Comparison of ENCODE assay signal across 25 cellular contexts in the genomic region with DNA sequence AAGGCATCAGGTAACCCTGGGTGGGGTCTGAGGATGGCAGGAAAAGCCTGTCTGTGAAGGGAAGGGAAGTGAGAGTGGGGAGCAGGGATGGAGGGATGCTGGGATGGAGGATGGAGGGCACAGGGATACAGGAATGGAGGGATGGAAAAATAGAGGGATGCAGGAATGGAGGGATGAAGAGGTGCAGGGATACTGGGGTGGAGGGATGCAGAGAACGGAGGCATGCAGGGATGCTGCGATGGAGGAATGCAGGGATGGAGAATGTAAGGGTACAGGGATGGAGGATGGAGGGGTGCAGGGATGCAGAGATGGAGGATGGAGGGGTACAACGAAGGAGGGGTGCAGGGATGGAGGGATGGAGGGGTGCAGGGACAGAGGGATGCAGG. TPM values are rescaled to one million over a fixed set of nuclear protein-coding genes. Genes with fewer than 3 reads are reported as not detected.
DNase-seq lines count a peak whose midpoint lies in the region; ATAC-seq, FAIRE-seq and TF ChIP-seq lines count a peak whose summit lies in the region.
"Had no signal": no experiment of that assay in that cellular context is flagged by ENCODE, and none has a peak within 500 bp of the region (broad histone marks: within the 10 kb centered on the region; RNA-seq: fewer than 3 reads in every experiment).

No MANE protein-coding gene starts in this region.

- TF ChIP-seq CTCF in GM23338 (conservative IDR thresholded peaks at IDR 0.05; ENCODE audit: low read depth in 2 of 2), result no peak
- no peak for TF ChIP-seq CTCF in PC-3 (conservative IDR thresholded peaks at IDR 0.05; ENCODE audit: low read depth, low read length)
- TF ChIP-seq CTCF in H1 (IDR thresholded peaks at IDR 0.05; ENCODE audit: control extremely low read depth in 1 of 3, insufficient read depth in 1 of 3, low read depth in 1 of 3, low read length in 3 of 3), result no peak
- no peak for TF ChIP-seq CTCF in osteoblast (IDR thresholded peaks at IDR 0.05; ENCODE audit: extremely low read depth, low read depth, low read length)

- BruUV-seq in PC-3 (replicated peaks; lab: Mats Ljungman, UMichigan), result no TSS peak

- H3K18ac ChIP-seq in H1 (ENCODE audit: extremely low read depth, low read length), result no peak overlapping the region

- H3K36me3 Mint-ChIP-seq in GM23338 (ENCODE audit: low read depth), result peaks cover 30% of the 10 kb centered on the region
- H3K36me3 Mint-ChIP-seq in activated CD4-positive, alpha-beta T cell treated with anti-CD3 and anti-CD28 coated beads, Interleukin-2, amount 10 ng/mL, durations not matched to agents 24 days and 14 days (ENCODE audit: low read depth), result peaks cover 17% of the 10 kb centered on the region

- DNase-seq in GM23338 (ENCODE audit: low spot score) (no peak), PC-3 (no peak), H1 (ENCODE audit: low read depth in 1 of 2, low spot score in 2 of 2) (no peak), osteoblast (ENCODE audit: insufficient read length, low spot score, missing footprints) (peak; percentile 53), NCI-H187 (lab: John Stamatoyannopoulos, UW) (no peak)
- no peak for DNase-seq in activated CD4-positive, alpha-beta T cell treated with anti-CD3 and anti-CD28 coated beads, Interleukin-2, amount 10 ng/mL, durations not matched to agents 24 days and 14 days
- DNase-seq: activated CD4-positive, alpha-beta memory T cell treated with anti-CD3 and anti-CD28 coated beads, Interleukin-2, amount 10 ng/mL, durations not matched to agents 7 days and 5 days; activated naive CD4-positive, alpha-beta T cell treated with Interleukin-2 at 50 U/mL for 16 hours; activated T-cell treated with anti-CD3 and anti-CD28 coated beads, Interleukin-2, amount 50 U/mL, for 1 hour; anterior cingulate cortex; caudate nucleus; GDM1; HFFc6; NCI-H1048; NCI-H1930; NCI-H226; small intestine; stimulated activated naive CD4-positive, alpha-beta T cell treated with Interleukin-2 at 50 U/mL for 16 hours; WERI-Rb-1 had no signal

- H3K56ac ChIP-seq in H1 (replicated peaks; ENCODE audit: insufficient read length, low read depth, low read length), result no peak overlapping the region

- 72% methylated on average over 3 of the region's 3 CpGs; no CpG with 5 or more reads in 1 of the 2 experiments for WGBS in H1 (ENCODE audit: extremely low coverage in 1 of 2, insufficient coverage in 1 of 2, insufficient read length in 1 of 2, insufficient replicate concordance in 2 of 2, low coverage in 1 of 2, low lambda C conversion rate in 2 of 2, missing lambda C conversion rate in 1 of 2), 2 experiments

- H2BK12ac ChIP-seq in H1 (ENCODE audit: low read depth, low read length), result no peak overlapping the region

- H3K79me2 ChIP-seq in GM23338 (replicated peaks; ENCODE audit: insufficient read depth) (no peaks in the 10 kb centered on the region), PC-3 (ENCODE audit: low read length) (no peaks in the 10 kb centered on the region), H1 (ENCODE audit: control insufficient read depth in 1 of 2, insufficient read depth in 2 of 2, low read length in 2 of 2) (no peaks in the 10 kb centered on the region), osteoblast (ENCODE audit: insufficient read depth, low read length) (no peaks in the 10 kb centered on the region)

- H4K20me1 ChIP-seq in GM23338 (replicated peaks; ENCODE audit: insufficient read depth) (peaks cover 5% of the 10 kb centered on the region; the same call in 1 of the 2 replicates), PC-3 (ENCODE audit: low read length) (no peaks in the 10 kb centered on the region), H1 (replicated peaks in 1 of 2; ENCODE audit: control insufficient read depth in 1 of 2, insufficient read depth in 2 of 2, low read length in 2 of 2) (peaks cover 3 to 15% of the 10 kb centered on the region in 2 experiments), osteoblast (ENCODE audit: insufficient read depth, low read length) (no peaks in the 10 kb centered on the region)

- 0 out of 2 replicates have a peak overlapping the region, but pooled peaks have one; percentile 24 for H2BK5ac ChIP-seq in H1 (ENCODE audit: low read depth, low read length)

- TF ChIP-seq RAD21 in H1 (IDR thresholded peaks at IDR 0.05 in 1 of 2, conservative IDR thresholded peaks at IDR 0.05 in 1 of 2; ENCODE audit: low read depth in 2 of 2, low read length in 2 of 2), result no peak

- TF ChIP-seq POLR2A in H1 (IDR thresholded peaks at IDR 0.05; ENCODE audit: control extremely low read depth in 1 of 2, low read depth in 2 of 2, low read length in 2 of 2), result no peak

- H3K4me3 ChIP-seq in GM23338 (peak overlapping the region; percentile 45), PC-3 (ENCODE audit: low read length) (no peak overlapping the region), H1 (ENCODE audit: extremely low read depth in 1 of 4, insufficient read depth in 2 of 4, low read depth in 3 of 4, low read length in 4 of 4) (peak overlapping the region in 1 of 4 experiments; percentile 40; a peak in 1 of 8 replicates), osteoblast (ENCODE audit: insufficient read depth, low read length) (no peak overlapping the region)
- H3K4me3 ChIP-seq: psoas muscle had no signal

- no peaks in the 10 kb centered on the region for H3K27me3 ChIP-seq in GM23338 (ENCODE audit: insufficient read depth)
- H3K27me3 ChIP-seq in PC-3 (ENCODE audit: low read length), result no peaks in the 10 kb centered on the region
- H3K27me3 ChIP-seq in H1 (replicated peaks in 1 of 4; ENCODE audit: control insufficient read depth in 3 of 4, extremely low read depth in 1 of 4, insufficient read depth in 3 of 4, low read length in 3 of 4), result no peaks in the 10 kb centered on the region
- H3K27me3 ChIP-seq in osteoblast (ENCODE audit: insufficient read depth, low read length), result no peaks in the 10 kb centered on the region

- H3K23me2 ChIP-seq in H1 (ENCODE audit: low read depth, low read length), result no peaks in the 10 kb centered on the region

- H3K27me3 Mint-ChIP-seq in GM23338 (ENCODE audit: insufficient read depth, low read depth, poor library complexity), result peaks cover 19% of the 10 kb centered on the region
- H3K27me3 Mint-ChIP-seq in activated CD4-positive, alpha-beta T cell treated with anti-CD3 and anti-CD28 coated beads, Interleukin-2, amount 10 ng/mL, durations not matched to agents 24 days and 14 days, result no peaks in the 10 kb centered on the region
- H3K27me3 Mint-ChIP-seq: activated CD4-positive, alpha-beta memory T cell treated with anti-CD3 and anti-CD28 coated beads, Interleukin-2, amount 10 ng/mL, durations not matched to agents 7 days and 5 days; CD8-positive, alpha-beta memory T cell had no signal

- H3K4me1 Mint-ChIP-seq in GM23338, result peaks cover 10% of the 10 kb centered on the region
- H3K4me1 Mint-ChIP-seq in activated CD4-positive, alpha-beta T cell treated with anti-CD3 and anti-CD28 coated beads, Interleukin-2, amount 10 ng/mL, durations not matched to agents 24 days and 14 days, result peaks cover 9% of the 10 kb centered on the region

- no peak overlapping the region for H2BK120ac ChIP-seq in H1 (replicated peaks; ENCODE audit: low read depth, low read length)

- H3K27ac ChIP-seq in GM23338 (ENCODE audit: low read depth), result no peak overlapping the region
- no peak overlapping the region for H3K27ac ChIP-seq in PC-3 (ENCODE audit: low read length)
- no peak overlapping the region for H3K27ac ChIP-seq in H1 (ENCODE audit: low read depth, low read length)
- no peak overlapping the region for H3K27ac ChIP-seq in osteoblast (ENCODE audit: low read depth, low read length)
- H3K27ac ChIP-seq: epithelial cell of prostate, psoas muscle, WERI-Rb-1 had no signal

- H2BK15ac ChIP-seq in H1 (ENCODE audit: low read length), result no peak overlapping the region

- H3K4me3 Mint-ChIP-seq in GM23338, result no peak overlapping the region; the same call in 2 of the 3 replicates
- no peak overlapping the region for H3K4me3 Mint-ChIP-seq in activated CD4-positive, alpha-beta T cell treated with anti-CD3 and anti-CD28 coated beads, Interleukin-2, amount 10 ng/mL, durations not matched to agents 24 days and 14 days
- H3K4me3 Mint-ChIP-seq: activated CD4-positive, alpha-beta memory T cell treated with anti-CD3 and anti-CD28 coated beads, Interleukin-2, amount 10 ng/mL, durations not matched to agents 7 days and 5 days; HFFc6 had no signal

- intact Hi-C loops in PC-3 (cut with micrococcal nuclease), result no loop called here
- intact Hi-C loops in activated CD4-positive, alpha-beta T cell treated with anti-CD3 and anti-CD28 coated beads, Interleukin-2, amount 10 ng/mL, durations not matched to agents 24 days and 14 days (cut with micrococcal nuclease), result loop anchor here (5.0 kb wide), 2 partner anchors 36 to 91 kb away; no protein-coding TSS in a partner anchor

- peak overlapping the region; percentile 21 for H3K4ac ChIP-seq in H1 (replicated peaks; ENCODE audit: insufficient read length, low read depth, low read length)

- no peak for FAIRE-seq in H1 (lab: Jason Lieb, UNC)
- FAIRE-seq: small intestine had no signal

- no peak for ATAC-seq in GM23338
- ATAC-seq in PC-3, result no peak; the same call in 1 of the 2 replicates
- ATAC-seq in GM21723 (IDR thresholded peaks at IDR 0.05; ENCODE audit: unreplicated experiment), result no peak

- CTCF ChIA-PET in PC-3 (lab: Charles Lee) (interaction anchor here (1.7 kb wide), 2 partner anchors 19 to 39 kb away, joined by 3 to 7 read pairs; no protein-coding TSS in a partner anchor), H1 (lab: Charles Lee; ENCODE audit: partially characterized antibody) (interaction anchor here (0.6 to 9.1 kb wide), 37 partner anchors 7 to 294 kb away, joined by 3 to 114 read pairs (median 7); a partner anchor contains a TSS)

- no peak overlapping the region for H4K8ac ChIP-seq in H1 (ENCODE audit: extremely low read depth, insufficient read depth, low read length)

- peak overlapping the region; percentile 72 for H3K4me2 ChIP-seq in GM23338
- H3K4me2 ChIP-seq in PC-3 (ENCODE audit: low read length), result 0 out of 2 replicates have a peak overlapping the region, but pooled peaks have one; percentile 64
- H3K4me2 ChIP-seq in H1 (ENCODE audit: insufficient read depth in 1 of 2, low read depth in 2 of 2, low read length in 2 of 2), result peak overlapping the region in 1 of 2 experiments; percentile 64; a peak in 2 of 4 replicates
- H3K4me2 ChIP-seq in osteoblast (ENCODE audit: insufficient read depth, low read length), result peak overlapping the region; percentile 76

- no peaks in the 10 kb centered on the region for H3K36me3 ChIP-seq in GM23338 (ENCODE audit: insufficient read depth)
- peaks cover 3% of the 10 kb centered on the region; the same call in 1 of the 2 replicates for H3K36me3 ChIP-seq in PC-3 (ENCODE audit: low read depth, low read length)
- H3K36me3 ChIP-seq in H1 (ENCODE audit: control insufficient read depth in 2 of 4, insufficient read depth in 4 of 4, low read length in 3 of 4), result peaks cover 0 to 21% (median 4%) of the 10 kb centered on the region in 4 experiments; a peak in 4 of 8 replicates
- H3K36me3 ChIP-seq in osteoblast (ENCODE audit: insufficient read depth, low read length), result peaks cover 5% of the 10 kb centered on the region

- H3K4me1 ChIP-seq in GM23338 (ENCODE audit: insufficient read depth) (peaks cover 6% of the 10 kb centered on the region; the same call in 1 of the 2 replicates), PC-3 (ENCODE audit: insufficient read depth, low read length) (peaks cover 6% of the 10 kb centered on the region), H1 (replicated peaks in 1 of 4; ENCODE audit: control insufficient read depth in 3 of 4, insufficient read depth in 4 of 4, low read length in 3 of 4) (peaks cover 0 to 4% (median under 1%) of the 10 kb centered on the region in 4 experiments; a peak in 3 of 7 replicates), osteoblast (ENCODE audit: insufficient read depth, low read length) (no peaks in the 10 kb centered on the region)
- H3K4me1 ChIP-seq: psoas muscle had no signal

- no peak overlapping the region for H3K23ac ChIP-seq in H1 (ENCODE audit: insufficient read length)

- no peak overlapping the region for H4K91ac ChIP-seq in H1 (replicated peaks; ENCODE audit: insufficient read length, low read length)

- no peak overlapping the region for H4K5ac ChIP-seq in H1 (ENCODE audit: insufficient read length, low read depth, low read length)

- TF ChIP-seq EP300 in H1 (IDR thresholded peaks at IDR 0.05; ENCODE audit: borderline replicate concordance in 1 of 2, low read depth in 2 of 2, low read length in 2 of 2), result no peak

- H2AFZ ChIP-seq in GM23338, result no peak overlapping the region
- no peak overlapping the region for H2AFZ ChIP-seq in PC-3 (ENCODE audit: low read length)
- no peak overlapping the region for H2AFZ ChIP-seq in H1 (ENCODE audit: low read length)
- no peak overlapping the region for H2AFZ ChIP-seq in osteoblast (ENCODE audit: low read length)

- H3K9ac ChIP-seq in PC-3 (ENCODE audit: low read length) (no peak overlapping the region), H1 (replicated peaks in 1 of 4; ENCODE audit: extremely low read depth in 1 of 4, low read depth in 3 of 4, low read length in 3 of 4) (no peak overlapping the region)

- H3K9me2 ChIP-seq in GM23338 (ENCODE audit: insufficient read depth) (no peaks in the 10 kb centered on the region), PC-3 (replicated peaks; ENCODE audit: low read length) (no peaks in the 10 kb centered on the region)

- H3F3A ChIP-seq in GM23338 (replicated peaks; ENCODE audit: low read depth) (peaks cover 7% of the 10 kb centered on the region; the same call in 1 of the 2 replicates), PC-3 (ENCODE audit: low read length, unreplicated experiment) (no peaks in the 10 kb centered on the region)

- H3K14ac ChIP-seq in H1 (ENCODE audit: insufficient read length), result no peak overlapping the region

- H3K9me3 ChIP-seq in PC-3 (ENCODE audit: low read length) (no peaks in the 10 kb centered on the region), H1 (ENCODE audit: insufficient read depth in 2 of 2, low read depth in 1 of 2, low read length in 1 of 2) (no peaks in the 10 kb centered on the region), osteoblast (ENCODE audit: low read depth, low read length) (no peaks in the 10 kb centered on the region)
- H3K9me3 ChIP-seq: psoas muscle had no signal

- POLR2A ChIA-PET in PC-3 (lab: Charles Lee; ENCODE audit: unreplicated experiment) (no interaction called here), H1 (lab: Charles Lee; ENCODE audit: partially characterized antibody) (interaction anchor here (1.1 to 5.9 kb wide), 5 partner anchors 11 to 50 kb away, joined by 3 to 119 read pairs (median 5); a partner anchor contains a TSS)

- H3K9me3 Mint-ChIP-seq in GM23338, result no peaks in the 10 kb centered on the region
- no peaks in the 10 kb centered on the region for H3K9me3 Mint-ChIP-seq in activated CD4-positive, alpha-beta T cell treated with anti-CD3 and anti-CD28 coated beads, Interleukin-2, amount 10 ng/mL, durations not matched to agents 24 days and 14 days
- H3K9me3 Mint-ChIP-seq: activated CD4-positive, alpha-beta memory T cell treated with anti-CD3 and anti-CD28 coated beads, Interleukin-2, amount 10 ng/mL, durations not matched to agents 7 days and 5 days; CD8-positive, alpha-beta memory T cell; HFFc6; neural crest cell had no signal

- H3K27ac Mint-ChIP-seq in GM23338, result no peak overlapping the region
- no peak overlapping the region for H3K27ac Mint-ChIP-seq in activated CD4-positive, alpha-beta T cell treated with anti-CD3 and anti-CD28 coated beads, Interleukin-2, amount 10 ng/mL, durations not matched to agents 24 days and 14 days
- H3K27ac Mint-ChIP-seq: activated CD4-positive, alpha-beta memory T cell treated with anti-CD3 and anti-CD28 coated beads, Interleukin-2, amount 10 ng/mL, durations not matched to agents 7 days and 5 days; HFFc6 had no signal

- no peak overlapping the region for H2BK20ac ChIP-seq in H1 (ENCODE audit: low read length)

- H3K79me1 ChIP-seq in H1 (ENCODE audit: low read depth, low read length), result no peaks in the 10 kb centered on the region

- H2AK5ac ChIP-seq in H1 (ENCODE audit: low read depth, low read length), result 0 out of 2 replicates have a peak overlapping the region, but pooled peaks have one; percentile 26

RNA-seq across cellular contexts. Expression of a gene that starts 9.1 kb away (rescaled TPM):
- 108 and 124 TPM in 2 replicates for total RNA-seq in GM23338 (2014; rRNA removed; shearing (Covaris generic))
- polyA plus RNA-seq in GM23338 (2016; fragmentation: Nextera tagmentation; extraction: Ambion mirVana) (56.3 and 59.7 TPM in 2 replicates), H1 (2011; rRNA removed) (80.7 and 119 TPM in 2 replicates)
- total RNA-seq in PC-3 (2014; rRNA removed) (250 and 258 TPM in 2 replicates), osteoblast (42.7 and 50.3 TPM in 2 replicates)
- 76.9 and 81.2 TPM in 2 replicates for total RNA-seq in H1 (2021; fragmentation: NEBNext Ultra II Directional; extraction: Animal tissue kit (Norgen Biotek cat#: 25700))
- 104 TPM for polyA plus RNA-seq in H1 (2011; cell fraction: cytosol; rRNA removed)
- 242 TPM for polyA plus RNA-seq in H1 (2011; cell fraction: nucleus; rRNA removed)
- polyA plus RNA-seq in H1 (2012, experiment 1 of 2), result 50.2 to 79.0 TPM (median 72.3 TPM) in 4 replicates
- 60.0 TPM for polyA plus RNA-seq in H1 (2012, experiment 2 of 2)
- 52.2 TPM for polyA plus RNA-seq in H1 (2013, experiment 1 of 2)
- polyA plus RNA-seq in H1 (2013, experiment 2 of 2), result 49.8 TPM
- 61.8 and 72.7 TPM in 2 replicates for polyA minus RNA-seq in H1 (2011; rRNA and poly(A)+ RNA removed)
- polyA minus RNA-seq in H1 (2011; cell fraction: cytosol; rRNA and poly(A)+ RNA removed), result 58.8 TPM
- polyA minus RNA-seq in H1 (2011; cell fraction: nucleus; rRNA and poly(A)+ RNA removed), result 65.8 TPM
- total RNA-seq in activated CD4-positive, alpha-beta T cell treated with anti-CD3 and anti-CD28 coated beads, Interleukin-2, amount 10 ng/mL, durations not matched to agents 24 days and 14 days, result 84.6 and 89.8 TPM in 2 replicates

RNA-seq across cellular contexts. Expression of a gene that starts 30.8 kb away (rescaled TPM):
- 0.27 TPM in 1 of 2 replicates, not detected in the other for total RNA-seq in GM23338 (2014; rRNA removed; shearing (Covaris generic))
- polyA plus RNA-seq in GM23338 (2016; fragmentation: Nextera tagmentation; extraction: Ambion mirVana) (2.0 and 2.7 TPM in 2 replicates), H1 (2011; rRNA removed) (1.6 TPM in 2 replicates)
- total RNA-seq in PC-3 (2014; rRNA removed) (153 and 154 TPM in 2 replicates), osteoblast (not detected in 2 replicates)
- total RNA-seq in H1 (2021; fragmentation: NEBNext Ultra II Directional; extraction: Animal tissue kit (Norgen Biotek cat#: 25700)), result 1.1 and 1.4 TPM in 2 replicates
- 0.93 TPM for polyA plus RNA-seq in H1 (2011; cell fraction: cytosol; rRNA removed)
- 2.2 TPM for polyA plus RNA-seq in H1 (2011; cell fraction: nucleus; rRNA removed)
- polyA plus RNA-seq in H1 (2012, experiment 1 of 2), result 0.75 to 1.4 TPM (median 1.2 TPM) in 4 replicates
- polyA plus RNA-seq in H1 (2012, experiment 2 of 2), result 0.84 TPM
- 1.1 TPM for polyA plus RNA-seq in H1 (2013, experiment 1 of 2)
- polyA plus RNA-seq in H1 (2013, experiment 2 of 2), result 1.4 TPM
- polyA minus RNA-seq in H1 (2011; rRNA and poly(A)+ RNA removed), result not detected in 2 replicates
- not detected for polyA minus RNA-seq in H1 (2011; cell fraction: cytosol; rRNA and poly(A)+ RNA removed)
- polyA minus RNA-seq in H1 (2011; cell fraction: nucleus; rRNA and poly(A)+ RNA removed), result not detected
- not detected in 2 replicates for total RNA-seq in activated CD4-positive, alpha-beta T cell treated with anti-CD3 and anti-CD28 coated beads, Interleukin-2, amount 10 ng/mL, durations not matched to agents 24 days and 14 days
- total RNA-seq: activated CD4-positive, alpha-beta memory T cell treated with anti-CD3 and anti-CD28 coated beads, Interleukin-2, amount 10 ng/mL, durations not matched to agents 7 days and 5 days; CD8-positive, alpha-beta memory T cell; fibroblast of villous mesenchyme; HFFc6; neural crest cell had no signal
- polyA plus RNA-seq: CD8-positive, alpha-beta memory T cell had no signal

RNA-seq across cellular contexts. Expression of a gene that starts 41.6 kb away (rescaled TPM):
- total RNA-seq in GM23338 (2014; rRNA removed; shearing (Covaris generic)), result 246 and 276 TPM in 2 replicates
- polyA plus RNA-seq in GM23338 (2016; fragmentation: Nextera tagmentation; extraction: Ambion mirVana) (171 and 177 TPM in 2 replicates), H1 (2011; rRNA removed) (164 and 264 TPM in 2 replicates)
- total RNA-seq in PC-3 (2014; rRNA removed) (158 and 171 TPM in 2 replicates), osteoblast (24.5 and 33.3 TPM in 2 replicates)
- total RNA-seq in H1 (2021; fragmentation: NEBNext Ultra II Directional; extraction: Animal tissue kit (Norgen Biotek cat#: 25700)), result 63.1 and 66.4 TPM in 2 replicates
- polyA plus RNA-seq in H1 (2011; cell fraction: cytosol; rRNA removed), result 116 TPM
- 130 TPM for polyA plus RNA-seq in H1 (2011; cell fraction: nucleus; rRNA removed)
- polyA plus RNA-seq in H1 (2012, experiment 1 of 2), result 55.4 to 92.3 TPM (median 90.9 TPM) in 4 replicates
- 146 TPM for polyA plus RNA-seq in H1 (2012, experiment 2 of 2)
- polyA plus RNA-seq in H1 (2013, experiment 1 of 2), result 82.3 TPM
- polyA plus RNA-seq in H1 (2013, experiment 2 of 2), result 81.6 TPM
- polyA minus RNA-seq in H1 (2011; rRNA and poly(A)+ RNA removed), result 11.2 and 14.2 TPM in 2 replicates
- 40.3 TPM for polyA minus RNA-seq in H1 (2011; cell fraction: cytosol; rRNA and poly(A)+ RNA removed)
- polyA minus RNA-seq in H1 (2011; cell fraction: nucleus; rRNA and poly(A)+ RNA removed), result 35.9 TPM
- 89.3 and 91.4 TPM in 2 replicates for total RNA-seq in activated CD4-positive, alpha-beta T cell treated with anti-CD3 and anti-CD28 coated beads, Interleukin-2, amount 10 ng/mL, durations not matched to agents 24 days and 14 days

RNA-seq across cellular contexts. Expression of a gene that starts 50.4 kb away (rescaled TPM):
- total RNA-seq in GM23338 (2014; rRNA removed; shearing (Covaris generic)), result 21.2 and 27.0 TPM in 2 replicates
- polyA plus RNA-seq in GM23338 (2016; fragmentation: Nextera tagmentation; extraction: Ambion mirVana), result 6.1 and 7.1 TPM in 2 replicates
- 25.2 and 37.0 TPM in 2 replicates for total RNA-seq in PC-3 (2014; rRNA removed)
- total RNA-seq in H1 (2021; fragmentation: NEBNext Ultra II Directional; extraction: Animal tissue kit (Norgen Biotek cat#: 25700)), result 16.8 and 18.5 TPM in 2 replicates
- polyA plus RNA-seq in H1 (2011; rRNA removed), result 6.5 and 10.0 TPM in 2 replicates
- 13.4 TPM for polyA plus RNA-seq in H1 (2011; cell fraction: cytosol; rRNA removed)
- 20.4 TPM for polyA plus RNA-seq in H1 (2011; cell fraction: nucleus; rRNA removed)
- 13.0 to 16.1 TPM (median 14.5 TPM) in 4 replicates for polyA plus RNA-seq in H1 (2012, experiment 1 of 2)
- polyA plus RNA-seq in H1 (2012, experiment 2 of 2), result 11.4 TPM
- polyA plus RNA-seq in H1 (2013, experiment 1 of 2), result 6.5 TPM
- polyA plus RNA-seq in H1 (2013, experiment 2 of 2), result 6.8 TPM
- polyA minus RNA-seq in H1 (2011; rRNA and poly(A)+ RNA removed), result 11.8 and 11.9 TPM in 2 replicates
- 15.9 TPM for polyA minus RNA-seq in H1 (2011; cell fraction: cytosol; rRNA and poly(A)+ RNA removed)
- 11.6 TPM for polyA minus RNA-seq in H1 (2011; cell fraction: nucleus; rRNA and poly(A)+ RNA removed)
- total RNA-seq in osteoblast, result 9.7 and 13.4 TPM in 2 replicates
- 12.2 and 14.0 TPM in 2 replicates for total RNA-seq in activated CD4-positive, alpha-beta T cell treated with anti-CD3 and anti-CD28 coated beads, Interleukin-2, amount 10 ng/mL, durations not matched to agents 24 days and 14 days

RNA-seq across cellular contexts. Expression of a gene that starts 51.3 kb away (rescaled TPM):
- total RNA-seq in GM23338 (2014; rRNA removed; shearing (Covaris generic)), result 5.5 and 6.7 TPM in 2 replicates
- polyA plus RNA-seq in GM23338 (2016; fragmentation: Nextera tagmentation; extraction: Ambion mirVana) (4.0 and 4.9 TPM in 2 replicates), H1 (2011; rRNA removed) (9.0 and 11.2 TPM in 2 replicates)
- total RNA-seq in PC-3 (2014; rRNA removed) (8.4 and 11.1 TPM in 2 replicates), osteoblast (10.1 and 10.6 TPM in 2 replicates)
- total RNA-seq in H1 (2021; fragmentation: NEBNext Ultra II Directional; extraction: Animal tissue kit (Norgen Biotek cat#: 25700)), result 8.7 and 11.6 TPM in 2 replicates
- polyA plus RNA-seq in H1 (2011; cell fraction: cytosol; rRNA removed), result 12.5 TPM
- polyA plus RNA-seq in H1 (2011; cell fraction: nucleus; rRNA removed), result 10.5 TPM
- 7.3 to 9.9 TPM (median 9.4 TPM) in 4 replicates for polyA plus RNA-seq in H1 (2012, experiment 1 of 2)
- polyA plus RNA-seq in H1 (2012, experiment 2 of 2), result 7.0 TPM
- 5.9 TPM for polyA plus RNA-seq in H1 (2013, experiment 1 of 2)
- 5.8 TPM for polyA plus RNA-seq in H1 (2013, experiment 2 of 2)
- polyA minus RNA-seq in H1 (2011; rRNA and poly(A)+ RNA removed), result 8.0 and 10.2 TPM in 2 replicates
- polyA minus RNA-seq in H1 (2011; cell fraction: cytosol; rRNA and poly(A)+ RNA removed), result 6.5 TPM
- 5.1 TPM for polyA minus RNA-seq in H1 (2011; cell fraction: nucleus; rRNA and poly(A)+ RNA removed)
- 9.6 and 11.1 TPM in 2 replicates for total RNA-seq in activated CD4-positive, alpha-beta T cell treated with anti-CD3 and anti-CD28 coated beads, Interleukin-2, amount 10 ng/mL, durations not matched to agents 24 days and 14 days

Comparison
In these comparisons a context has a peak if more than half of its experiments do, and no peak if none do; other contexts are left out.
1. RNA of a gene that starts 30.8 kb away (total RNA-seq): 153 to 154 TPM in PC-3; 1.1 to 1.4 TPM in H1, 0.27 TPM in GM23338, not detected in osteoblast and not detected in activated CD4-positive, alpha-beta T cell treated with anti-CD3 and anti-CD28 coated beads, Interleukin-2, amount 10 ng/mL, durations not matched to agents 24 days and 14 days; every median in the first group is over 10 times any median in the second.